18 cellular contexts compared by ENCODE assay signal in genomic region chr2:239598011-239598731, GRCh38.
DNase-seq lines count a peak whose midpoint lies in the region; ATAC-seq, FAIRE-seq and TF ChIP-seq lines count a peak whose summit lies in the region.
"Had no signal": no experiment of that assay in that cellular context is flagged by ENCODE, and none has a peak within 500 bp of the region (broad histone marks: within the 10 kb centered on the region; RNA-seq: fewer than 3 reads in every experiment).

No MANE protein-coding gene starts in this region.

- no peak overlapping the region for H3K27ac Mint-ChIP-seq in chondrocyte (ENCODE audit: unreplicated experiment)
- H3K27ac Mint-ChIP-seq: CD8-positive, alpha-beta T cell; IgD-negative memory B cell; natural killer cell had no signal

- H3K4me1 Mint-ChIP-seq in chondrocyte (ENCODE audit: low read depth): no peaks in the 10 kb centered on the region
- H3K4me1 Mint-ChIP-seq: IgD-negative memory B cell had no signal

- H3K27me3 ChIP-seq in right lobe of liver: no peaks in the 10 kb centered on the region
- H3K27me3 ChIP-seq in HepG2 (ENCODE audit: control insufficient read depth in 1 of 2, insufficient read depth in 2 of 2, low read length in 2 of 2): peaks cover 6 to 71% of the 10 kb centered on the region in 2 experiments

- H3K4me2 ChIP-seq in HepG2 (ENCODE audit: low read depth, low read length): no peak overlapping the region
- H3K4me2 ChIP-seq: smooth muscle cell had no signal

- H3K4me3 ChIP-seq in right lobe of liver: no peak overlapping the region
- no peak overlapping the region for H3K4me3 ChIP-seq in HepG2 (replicated peaks in 1 of 3; ENCODE audit: insufficient read depth in 1 of 3, low read depth in 2 of 3, low read length in 3 of 3)
- H3K4me3 ChIP-seq: smooth muscle cell had no signal

- TF ChIP-seq EP300 in HepG2 (IDR thresholded peaks at IDR 0.05; ENCODE audit: low read depth in 2 of 2, low read length in 2 of 2) (no peak), HepG2 (CRISPR knock-in tag; IDR thresholded peaks at IDR 0.05; ENCODE audit: borderline replicate concordance) (no peak)

- TF ChIP-seq POLR2A in right lobe of liver (IDR thresholded peaks at IDR 0.05) (no peak), HepG2 (IDR thresholded peaks at IDR 0.05; ENCODE audit: insufficient read depth in 1 of 2, low read depth in 2 of 2, low read length in 2 of 2) (no peak)

- H3K27ac ChIP-seq in right lobe of liver: no peak overlapping the region
- H3K27ac ChIP-seq in HepG2 (ENCODE audit: extremely low read length, insufficient read depth, low read length): no peak overlapping the region

- CTCF ChIA-PET in HepG2 (lab: Yijun Ruan, JAX; ENCODE audit: low intra/inter-chr PET ratio, low total read pairs): no interaction called here

- H3K79me2 ChIP-seq in HepG2 (ENCODE audit: insufficient read depth, low read length): no peaks in the 10 kb centered on the region

- H3K4me1 ChIP-seq in right lobe of liver: no peaks in the 10 kb centered on the region
- H3K4me1 ChIP-seq in HepG2 (ENCODE audit: insufficient read depth, low read length): no peaks in the 10 kb centered on the region

- no peak overlapping the region for H2AFZ ChIP-seq in HepG2 (ENCODE audit: low read length)

- no peak for TF ChIP-seq RAD21 in HepG2 (CRISPR knock-in tag; IDR thresholded peaks at IDR 0.05)

- in situ Hi-C loops in HepG2 (cut with HindIII; ENCODE audit: extremely low pct_ligation_motif_present, low pct_unique_long_range_greater_than_20kb): no loop called here

- no peaks in the 10 kb centered on the region for H4K20me1 ChIP-seq in HepG2 (ENCODE audit: insufficient read depth, low read length)

- H3K36me3 Mint-ChIP-seq in chondrocyte (ENCODE audit: low read depth): no peaks in the 10 kb centered on the region
- H3K36me3 Mint-ChIP-seq: CD8-positive, alpha-beta T cell; IgD-negative memory B cell; natural killer cell had no signal

- no peaks in the 10 kb centered on the region for H3K9me3 ChIP-seq in right lobe of liver
- peaks cover 5% of the 10 kb centered on the region for H3K9me3 ChIP-seq in HepG2 (ENCODE audit: low read length)

- TF ChIP-seq CTCF in right lobe of liver (IDR thresholded peaks at IDR 0.05) (no peak), HepG2 (CRISPR knock-in tag; IDR thresholded peaks at IDR 0.05) (no peak), chondrocyte (IDR thresholded peaks at IDR 0.05) (no peak)

- H3K27me3 Mint-ChIP-seq in chondrocyte (ENCODE audit: low read depth): no peaks in the 10 kb centered on the region

- no peaks in the 10 kb centered on the region for H3K36me3 ChIP-seq in right lobe of liver
- no peaks in the 10 kb centered on the region for H3K36me3 ChIP-seq in HepG2 (replicated peaks in 1 of 2; ENCODE audit: control insufficient read depth in 1 of 2, insufficient read depth in 2 of 2, low read length in 2 of 2)

- BruUV-seq in HepG2 (replicated peaks; lab: Mats Ljungman, UMichigan): no TSS peak

- no peak overlapping the region for H3K9ac ChIP-seq in HepG2 (ENCODE audit: insufficient read depth, low read depth, low read length)

- H3K9me3 Mint-ChIP-seq in chondrocyte (ENCODE audit: low read depth): no peaks in the 10 kb centered on the region
- H3K9me3 Mint-ChIP-seq: CD8-positive, alpha-beta T cell; IgD-negative memory B cell; natural killer cell had no signal

- no peak overlapping the region for H3K4me3 Mint-ChIP-seq in chondrocyte (ENCODE audit: unreplicated experiment)
- H3K4me3 Mint-ChIP-seq: CD8-positive, alpha-beta T cell; IgD-negative memory B cell; natural killer cell had no signal

- intact Hi-C loops in right lobe of liver (cut with DNase I): no loop called here
- intact Hi-C loops in HepG2 (cut with micrococcal nuclease; ENCODE audit: unreplicated experiment): no loop called here
- intact Hi-C loops in posterior vena cava (cut with DNase I): no loop called here

- ATAC-seq in right lobe of liver (no peak), HepG2 (no peak), HG03378 (IDR thresholded peaks at IDR 0.05; ENCODE audit: unreplicated experiment) (no peak), GM21515 (IDR thresholded peaks at IDR 0.05; ENCODE audit: unreplicated experiment) (no peak), HG03442 (IDR thresholded peaks at IDR 0.05; ENCODE audit: unreplicated experiment) (no peak)
- ATAC-seq: CD8-positive, alpha-beta T cell; natural killer cell had no signal

- 72% methylated on average over 9 of the region's 23 CpGs for WGBS in right lobe of liver (ENCODE audit: insufficient coverage, low coverage, low lambda C conversion rate, missing lambda C conversion rate)
- 34% methylated on average over 16 of the region's 23 CpGs for WGBS in HepG2 (ENCODE audit: low lambda C conversion rate)

- FAIRE-seq in HepG2 (lab: Jason Lieb, UNC): no peak
- FAIRE-seq: endothelial cell of umbilical vein, keratinocyte had no signal

- DNase-seq in right lobe of liver (peak in 2 of 3 donors; percentile 29 to 32), HepG2 (ENCODE audit: low spot score) (no peak), chondrocyte (ENCODE audit: low spot score) (peak; percentile 63), posterior vena cava (ENCODE audit: low spot score) (peak; percentile 71), iPS-NIHi11 (ENCODE audit: low spot score) (no peak)
- DNase-seq: activated naive CD4-positive, alpha-beta T cell treated with anti-CD3 and anti-CD28 coated beads, Interleukin-2, amount 50 U/mL, for 16 hours; mesenchymal stem cell; natural killer cell; NCI-H1694; NCI-H2227 treated with DMSO at 0.1 percent for 48 hours had no signal

- POLR2A ChIA-PET in HepG2 (lab: Yijun Ruan, JAX): no interaction called here

TF ChIP-seq in HepG2, 621 proteins besides CTCF, POLR2A, EP300 and RAD21:
- TF ChIP-seq HBP1 (CRISPR knock-in tag; IDR thresholded peaks at IDR 0.05; ENCODE audit: low read depth) (no peak), HIVEP1 (CRISPR knock-in tag; IDR thresholded peaks at IDR 0.05) (no peak), MAFK (conservative IDR thresholded peaks at IDR 0.05 in 1 of 2, IDR thresholded peaks at IDR 0.05 in 1 of 2; ENCODE audit: low read length in 2 of 2) (peak in 1 of 2 experiments; percentile 39; a peak in 2 of 4 replicates), POLR2G (IDR thresholded peaks at IDR 0.05; ENCODE audit: low read depth, low read length) (no peak), RXRB (CRISPR knock-in tag; IDR thresholded peaks at IDR 0.05; ENCODE audit: borderline replicate concordance) (no peak)
TF ChIP-seq in HepG2: peak in this region for 1.

Comparison
In these comparisons a context has a peak if more than half of its experiments do, and no peak if none do; other contexts are left out.
1. DNase-seq: peak in right lobe of liver (2 of 3), chondrocyte (single experiment) and posterior vena cava (single experiment); none in HepG2 (single experiment) and iPS-NIHi11 (single experiment).